ENCODE assay signal across 16 cellular contexts in the genomic region with DNA sequence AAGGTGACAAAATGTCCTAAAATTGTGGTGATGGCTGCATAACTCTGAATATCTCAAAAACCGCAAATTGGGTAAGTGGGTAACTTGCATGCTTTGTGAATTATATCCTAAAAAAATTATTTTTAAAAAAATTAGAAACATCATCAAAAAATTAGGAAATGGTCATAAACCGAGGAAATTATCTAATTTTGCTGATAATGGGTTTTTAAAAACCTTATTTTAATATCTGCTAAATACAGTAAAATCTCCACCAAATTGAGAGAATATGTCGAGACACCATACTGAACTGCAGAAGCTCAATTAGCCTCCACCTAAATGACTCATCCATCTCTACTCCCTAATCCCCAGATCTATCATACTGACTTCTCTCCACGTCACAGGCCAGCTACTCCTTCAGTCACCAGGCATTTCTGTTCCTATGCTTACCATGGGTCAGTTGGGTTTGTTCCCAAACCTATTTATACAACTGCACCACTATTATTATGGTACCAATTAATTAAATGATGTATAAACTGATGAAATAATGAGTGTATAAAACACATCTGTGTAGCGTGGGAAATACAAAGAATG. TPM values are rescaled to one million over a fixed set of nuclear protein-coding genes. Genes with fewer than 3 reads are reported as not detected.
DNase-seq lines count a peak whose midpoint lies in the region; ATAC-seq and TF ChIP-seq lines count a peak whose summit lies in the region.
"Had no signal": no experiment of that assay in that cellular context is flagged by ENCODE, and none has a peak within 500 bp of the region (broad histone marks: within the 10 kb centered on the region; RNA-seq: fewer than 3 reads in every experiment).

No MANE protein-coding gene starts in this region.

- H3K4me1 Mint-ChIP-seq in activated CD8-positive, alpha-beta T cell treated with anti-CD3 and anti-CD28 coated beads, Interleukin-2, amount 10 ng/mL, durations not matched to agents 7 days and 5 days (ENCODE audit: low read depth) = no peaks in the 10 kb centered on the region
- H3K4me1 Mint-ChIP-seq: B cell had no signal

- peak; percentile 84 for DNase-seq in AG10803 (ENCODE audit: low read depth)
- DNase-seq in LHCN-M2 (ENCODE audit: low read depth) = peak; percentile 73
- DNase-seq in amniotic epithelial cell (ENCODE audit: low read depth) = peak; percentile 92
- DNase-seq in fibroblast of villous mesenchyme (ENCODE audit: low read depth) = peak; percentile 84
- DNase-seq in activated CD8-positive, alpha-beta T cell treated with anti-CD3 and anti-CD28 coated beads, Interleukin-2, amount 10 ng/mL, durations not matched to agents 7 days and 5 days = no peak
- no peak for DNase-seq in central memory CD4-positive, alpha-beta T cell
- DNase-seq in NCI-H1694 (lab: John Stamatoyannopoulos, UW) = no peak
- DNase-seq: activated gamma-delta T cell treated with Interleukin-2 at 50 U/mL for 16 hours, DMS 273 treated with DMSO at 0.1 percent for 48 hours, left cardiac atrium, NCI-H2171 treated with DMSO at 0.1 percent for 48 hours, occipital lobe, SW 1271 had no signal

- H3K27ac Mint-ChIP-seq in activated CD8-positive, alpha-beta T cell treated with anti-CD3 and anti-CD28 coated beads, Interleukin-2, amount 10 ng/mL, durations not matched to agents 7 days and 5 days = no peak overlapping the region
- H3K27ac Mint-ChIP-seq: B cell had no signal

- TF ChIP-seq CTCF in AG10803 (conservative IDR thresholded peaks at IDR 0.05; ENCODE audit: low read length) (no peak), fibroblast of villous mesenchyme (IDR thresholded peaks at IDR 0.05; ENCODE audit: insufficient read depth, low read depth, low read length) (no peak)

- H3K9me3 Mint-ChIP-seq in activated CD8-positive, alpha-beta T cell treated with anti-CD3 and anti-CD28 coated beads, Interleukin-2, amount 10 ng/mL, durations not matched to agents 7 days and 5 days (ENCODE audit: insufficient read depth) = no peaks in the 10 kb centered on the region

- H3K4me3 Mint-ChIP-seq in activated CD8-positive, alpha-beta T cell treated with anti-CD3 and anti-CD28 coated beads, Interleukin-2, amount 10 ng/mL, durations not matched to agents 7 days and 5 days = no peak overlapping the region
- H3K4me3 Mint-ChIP-seq: B cell had no signal

- no peak overlapping the region for H3K4me3 ChIP-seq in AG10803 (ENCODE audit: low read length)
- no peak overlapping the region for H3K4me3 ChIP-seq in fibroblast of villous mesenchyme (ENCODE audit: low read depth, low read length)
- H3K4me3 ChIP-seq: hepatocyte had no signal

- H3K27me3 Mint-ChIP-seq in activated CD8-positive, alpha-beta T cell treated with anti-CD3 and anti-CD28 coated beads, Interleukin-2, amount 10 ng/mL, durations not matched to agents 7 days and 5 days (ENCODE audit: low read depth) = peaks cover 10% of the 10 kb centered on the region

- no peak for ATAC-seq in activated CD8-positive, alpha-beta T cell treated with anti-CD3 and anti-CD28 coated beads, Interleukin-2, amount 10 ng/mL, durations not matched to agents 7 days and 5 days
- ATAC-seq in HG03159 (IDR thresholded peaks at IDR 0.05; ENCODE audit: unreplicated experiment) = no peak

- CTCF ChIA-PET in activated CD8-positive, alpha-beta T cell treated with anti-CD3 and anti-CD28 coated beads, Interleukin-2, amount 10 ng/mL, durations not matched to agents 7 days and 5 days (lab: Charles Lee) = no interaction called here

- POLR2A ChIA-PET in activated CD8-positive, alpha-beta T cell treated with anti-CD3 and anti-CD28 coated beads, Interleukin-2, amount 10 ng/mL, durations not matched to agents 7 days and 5 days (lab: Charles Lee) = no interaction called here

- H3K36me3 Mint-ChIP-seq in activated CD8-positive, alpha-beta T cell treated with anti-CD3 and anti-CD28 coated beads, Interleukin-2, amount 10 ng/mL, durations not matched to agents 7 days and 5 days (ENCODE audit: low read depth) = no peaks in the 10 kb centered on the region

RNA-seq across cellular contexts. Expression of a gene that starts 36.1 kb away (rescaled TPM):
- total RNA-seq in LHCN-M2 (2014; rRNA removed) (21.6 and 26.0 TPM in 2 replicates), fibroblast of villous mesenchyme (29.3 and 39.3 TPM in 2 replicates)
- polyA plus RNA-seq in LHCN-M2 (2012) = 15.9 TPM
- total RNA-seq in activated CD8-positive, alpha-beta T cell treated with anti-CD3 and anti-CD28 coated beads, Interleukin-2, amount 10 ng/mL, durations not matched to agents 7 days and 5 days = 1 to 10 TPM; 2.5 to 2.7 TPM

Comparison
In these comparisons a context has a peak if more than half of its experiments do, and no peak if none do; other contexts are left out.
1. DNase-seq: peak in AG10803 (single experiment), LHCN-M2 (single experiment), amniotic epithelial cell (single experiment) and fibroblast of villous mesenchyme (single experiment); none in activated CD8-positive, alpha-beta T cell treated with anti-CD3 and anti-CD28 coated beads, Interleukin-2, amount 10 ng/mL, durations not matched to agents 7 days and 5 days (single experiment), central memory CD4-positive, alpha-beta T cell (single experiment) and NCI-H1694 (single experiment).